Comparison of ENCODE assay signal across 9 cellular contexts in the genomic region with DNA sequence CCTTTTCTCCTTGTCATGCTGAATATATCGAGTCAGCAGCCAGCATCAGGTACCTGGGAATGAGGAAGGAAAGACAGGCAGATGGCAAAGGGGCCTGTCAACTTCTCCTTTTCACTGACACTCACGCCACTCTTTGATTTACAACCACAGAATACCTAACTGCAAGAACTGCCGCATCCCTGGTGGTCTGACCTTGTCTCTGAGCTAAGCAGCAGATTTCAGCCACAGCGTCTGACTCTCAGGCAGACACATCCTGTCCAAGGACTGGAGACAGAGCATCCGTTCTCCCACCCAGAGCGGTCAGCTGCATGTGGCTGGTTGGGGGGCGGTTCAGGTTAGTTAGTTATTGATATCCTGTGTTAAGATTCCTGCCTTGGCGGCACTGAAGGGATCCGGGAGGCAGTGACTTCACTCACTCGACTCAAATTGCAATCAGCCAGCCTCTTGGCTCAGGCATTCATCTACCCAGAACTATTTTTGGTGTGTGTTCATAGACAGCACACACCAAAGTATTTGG. TPM values are rescaled to one million over a fixed set of nuclear protein-coding genes. Genes with fewer than 3 reads are reported as not detected.
DNase-seq lines count a peak whose midpoint lies in the region; ATAC-seq lines count a peak whose summit lies in the region.
"Had no signal": no experiment of that assay in that cellular context is flagged by ENCODE, and none has a peak within 500 bp of the region (broad histone marks: within the 10 kb centered on the region; RNA-seq: fewer than 3 reads in every experiment).

No MANE protein-coding gene starts in this region.

- no peaks in the 10 kb centered on the region for H3K36me3 Mint-ChIP-seq in central memory CD8-positive, alpha-beta T cell (ENCODE audit: insufficient read depth)
- no peaks in the 10 kb centered on the region for H3K36me3 Mint-ChIP-seq in naive thymus-derived CD8-positive, alpha-beta T cell

- peak; percentile 57 for DNase-seq in AG20443 (ENCODE audit: low spot score)
- no peak for DNase-seq in central memory CD8-positive, alpha-beta T cell (ENCODE audit: low spot score in 2 of 2)
- DNase-seq in NCI-H526 (lab: John Stamatoyannopoulos, UW), result no peak
- DNase-seq in H4 (ENCODE audit: low spot score), result no peak
- DNase-seq in stimulated activated CD4-positive, alpha-beta T cell treated with anti-CD3 and anti-CD28 coated beads, Interleukin-15, amount 100 ng/mL, for 24 hours, result no peak
- DNase-seq in naive thymus-derived CD8-positive, alpha-beta T cell, result no peak
- DNase-seq: DND-41 had no signal

- H3K4me1 Mint-ChIP-seq in central memory CD8-positive, alpha-beta T cell, result no peaks in the 10 kb centered on the region
- peaks cover 1 to 12% (median 9%) of the 10 kb centered on the region in 4 donors for H3K4me1 Mint-ChIP-seq in naive thymus-derived CD8-positive, alpha-beta T cell

- POLR2A ChIA-PET in naive thymus-derived CD8-positive, alpha-beta T cell (lab: Charles Lee), result interaction anchor here (1.2 kb wide), 1 partner anchor 9 kb away, joined by 3 read pairs; no protein-coding TSS in a partner anchor

- H3K27ac Mint-ChIP-seq in central memory CD8-positive, alpha-beta T cell (ENCODE audit: low read depth), result no peak overlapping the region
- H3K27ac Mint-ChIP-seq in naive thymus-derived CD8-positive, alpha-beta T cell, result peak overlapping the region in 2 of 10 donors; percentile 30 to 44

- no peak overlapping the region for H3K4me3 Mint-ChIP-seq in central memory CD8-positive, alpha-beta T cell
- peak overlapping the region in 1 of 10 donors; percentile 16 for H3K4me3 Mint-ChIP-seq in naive thymus-derived CD8-positive, alpha-beta T cell

- ATAC-seq in GM19467 (IDR thresholded peaks at IDR 0.05; ENCODE audit: unreplicated experiment) (peak; percentile 93), HG03571 (IDR thresholded peaks at IDR 0.05; ENCODE audit: unreplicated experiment) (peak; percentile 97)
- ATAC-seq in central memory CD8-positive, alpha-beta T cell (replicated peaks; ENCODE audit: extremely low read depth, poor library complexity, severe bottlenecking), result peak; percentile 14
- no peak for ATAC-seq in naive thymus-derived CD8-positive, alpha-beta T cell

- no peaks in the 10 kb centered on the region for H3K9me3 Mint-ChIP-seq in central memory CD8-positive, alpha-beta T cell
- no peaks in the 10 kb centered on the region for H3K9me3 Mint-ChIP-seq in naive thymus-derived CD8-positive, alpha-beta T cell

- no peaks in the 10 kb centered on the region for H3K27me3 Mint-ChIP-seq in central memory CD8-positive, alpha-beta T cell
- H3K27me3 Mint-ChIP-seq in naive thymus-derived CD8-positive, alpha-beta T cell, result peaks cover 0 to 3% (median 0%) of the 10 kb centered on the region in 5 donors

RNA-seq across cellular contexts. Expression of a gene that starts 11.2 kb away (rescaled TPM):
- 0.41 and 1.6 TPM in 2 replicates for total RNA-seq in H4 (2014; rRNA removed; shearing (Covaris generic))
- 1 to 10 TPM; 1.1 to 1.6 TPM for total RNA-seq in naive thymus-derived CD8-positive, alpha-beta T cell
- 10 to 100 TPM in 1 of 3 donors, 1 to 10 TPM in 2; 5.4 to 10.3 (median 7.7) TPM for polyA plus RNA-seq in naive thymus-derived CD8-positive, alpha-beta T cell

Comparison
In these comparisons a context has a peak if more than half of its experiments do, and no peak if none do; other contexts are left out.
1. ATAC-seq: peak in GM19467 (single experiment), HG03571 (single experiment) and central memory CD8-positive, alpha-beta T cell (single experiment); none in naive thymus-derived CD8-positive, alpha-beta T cell (0 of 2).